In the genomic region with DNA sequence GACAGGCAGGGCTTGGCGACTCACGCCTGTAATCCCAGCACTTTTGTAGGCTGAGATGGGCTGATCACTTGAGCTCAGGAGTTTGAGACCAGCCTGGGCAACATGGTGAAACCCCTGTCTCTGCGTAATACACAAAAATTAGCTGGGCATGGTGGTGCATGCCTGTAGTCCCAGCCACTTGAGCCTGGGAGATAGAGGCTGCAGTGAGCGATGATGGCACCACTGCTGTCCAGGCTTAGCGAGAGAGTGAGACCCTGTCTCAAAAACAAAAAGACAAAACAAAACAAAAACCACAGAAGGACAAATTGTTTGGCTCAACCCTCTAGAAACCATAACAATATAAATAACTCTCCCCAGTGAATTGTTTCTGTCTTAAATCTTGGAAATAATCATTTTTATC, we compare ENCODE assay signal across 16 cellular contexts.
A peak's percentile ranks its signal among the peaks of the same experiment; 100 is the strongest.
DNase-seq lines count a peak whose midpoint lies in the region; ATAC-seq and TF ChIP-seq lines count a peak whose summit lies in the region.
"Had no signal": no experiment of that assay in that cellular context is flagged by ENCODE, and none has a peak within 500 bp of the region (broad histone marks: within the 10 kb centered on the region; RNA-seq: fewer than 3 reads in every experiment).

No MANE protein-coding gene starts in this region.

- intact Hi-C loops in gastrocnemius medialis (cut with DNase I; ENCODE audit: low total_unique reads): no loop called here
- intact Hi-C loops in PC-3 (cut with micrococcal nuclease): no loop called here

- H3K9me2 ChIP-seq in PC-3 (replicated peaks; ENCODE audit: low read length): no peaks in the 10 kb centered on the region

- no peak for TF ChIP-seq CTCF in 22Rv1 (IDR thresholded peaks at IDR 0.05)
- TF ChIP-seq CTCF in gastrocnemius medialis (IDR thresholded peaks at IDR 0.05 in 4 of 5, conservative IDR thresholded peaks at IDR 0.05 in 1 of 5): no peak
- no peak for TF ChIP-seq CTCF in PC-3 (conservative IDR thresholded peaks at IDR 0.05; ENCODE audit: low read depth, low read length)

- CTCF ChIA-PET in PC-3 (lab: Charles Lee): no interaction called here

- no peaks in the 10 kb centered on the region for H3K79me2 ChIP-seq in PC-3 (ENCODE audit: low read length)

- in situ Hi-C loops in gastrocnemius medialis (cut with MboI; ENCODE audit: low sequenced_read_pairs in 4 of 4): no loop called here

- H3K27me3 ChIP-seq in layer of hippocampus (ENCODE audit: control insufficient read depth, insufficient read depth, low read length) (no peaks in the 10 kb centered on the region), gastrocnemius medialis (no peaks in the 10 kb centered on the region), PC-3 (ENCODE audit: low read length) (no peaks in the 10 kb centered on the region)
- H3K27me3 ChIP-seq: BLaER1 had no signal

- no peak overlapping the region for H2AFZ ChIP-seq in PC-3 (ENCODE audit: low read length)

- no peak for TF ChIP-seq POLR2A in gastrocnemius medialis (IDR thresholded peaks at IDR 0.05)

- H3F3A ChIP-seq in PC-3 (ENCODE audit: low read length, unreplicated experiment): no peaks in the 10 kb centered on the region

- no peak for DNase-seq in gastrocnemius medialis
- DNase-seq in stimulated activated CD4-positive, alpha-beta T cell treated with anti-CD3 and anti-CD28 coated beads, Interleukin-4, amount 100 ng/mL, for 24 hours: no peak
- DNase-seq in PC-3: no peak
- DNase-seq: 8988T; AML-193; Caco-2; CD8-positive, alpha-beta memory T cell; DND-41; GF-D8 had no signal

- no peak overlapping the region for H3K4me2 ChIP-seq in PC-3 (ENCODE audit: low read length)
- H3K4me2 ChIP-seq: BLaER1 had no signal

- ATAC-seq in gastrocnemius medialis (no peak), GM18858 (IDR thresholded peaks at IDR 0.05; ENCODE audit: unreplicated experiment) (no peak), GM18511 (IDR thresholded peaks at IDR 0.05; ENCODE audit: unreplicated experiment) (no peak), PC-3 (no peak)

- no peak overlapping the region for H3K4me3 ChIP-seq in gastrocnemius medialis
- no peak overlapping the region for H3K4me3 ChIP-seq in PC-3 (ENCODE audit: low read length)
- H3K4me3 ChIP-seq: BLaER1, HAP-1 had no signal

- 0 out of 2 replicates have a peak overlapping the region, but pooled peaks have one; percentile 17 for H3K27ac ChIP-seq in 22Rv1
- peak overlapping the region; percentile 91 for H3K27ac ChIP-seq in angular gyrus (ENCODE audit: low read depth, low read length)
- peak overlapping the region; percentile 84 for H3K27ac ChIP-seq in layer of hippocampus (ENCODE audit: low read depth, low read length)
- H3K27ac ChIP-seq in gastrocnemius medialis: peak overlapping the region; percentile 16 to 61 (median 50)
- H3K27ac ChIP-seq in PC-3 (ENCODE audit: low read length): no peak overlapping the region
- H3K27ac ChIP-seq: BLaER1 had no signal

- H3K9ac ChIP-seq in PC-3 (ENCODE audit: low read length): no peak overlapping the region
- H3K9ac ChIP-seq: BLaER1 had no signal

- H3K4me1 ChIP-seq in gastrocnemius medialis (peaks cover 0 to 17% of the 10 kb centered on the region in 2 donors), PC-3 (ENCODE audit: insufficient read depth, low read length) (no peaks in the 10 kb centered on the region)
- H3K4me1 ChIP-seq: Caco-2 had no signal

- H3K9me3 ChIP-seq in gastrocnemius medialis: no peaks in the 10 kb centered on the region
- H3K9me3 ChIP-seq in PC-3 (ENCODE audit: low read length): no peaks in the 10 kb centered on the region
- H3K9me3 ChIP-seq: BLaER1, Caco-2, HAP-1 had no signal

- no peaks in the 10 kb centered on the region for H4K20me1 ChIP-seq in PC-3 (ENCODE audit: low read length)
- H4K20me1 ChIP-seq: BLaER1 had no signal

- POLR2A ChIA-PET in PC-3 (lab: Charles Lee; ENCODE audit: unreplicated experiment): interaction anchor here (0.5 kb wide), 1 partner anchor 92 kb away, joined by 3 read pairs; no protein-coding TSS in a partner anchor

- BruUV-seq in PC-3 (replicated peaks; lab: Mats Ljungman, UMichigan): no TSS peak

- no peaks in the 10 kb centered on the region for H3K36me3 ChIP-seq in gastrocnemius medialis
- H3K36me3 ChIP-seq in PC-3 (ENCODE audit: low read depth, low read length): no peaks in the 10 kb centered on the region
- H3K36me3 ChIP-seq: BLaER1, HAP-1 had no signal
